1 cellular context compared by ENCODE assay signal in genomic region chr5:42586625-42587024, GRCh38.
A peak's percentile ranks its signal among the peaks of the same experiment; 100 is the strongest.
TF ChIP-seq lines count a peak whose summit lies in the region.

No MANE protein-coding gene starts in this region.

TF ChIP-seq in K562, 482 proteins besides CTCF, POLR2A, EP300 and RAD21 (continued from another document and continues in another):
- no peak for TF ChIP-seq ZHX1 (conservative IDR thresholded peaks at IDR 0.05; ENCODE audit: low read length)
- TF ChIP-seq BACH1 (tag; IDR thresholded peaks at IDR 0.05) = peak; percentile 66; the same call in 1 of the 2 replicates
- no peak for TF ChIP-seq STAG1 (CRISPR knock-in tag; IDR thresholded peaks at IDR 0.05; ENCODE audit: borderline replicate concordance)
- TF ChIP-seq TEAD4 (IDR thresholded peaks at IDR 0.05; ENCODE audit: low read length) = peak; percentile 54
- no peak for TF ChIP-seq TEAD4 (CRISPR knock-in tag; IDR thresholded peaks at IDR 0.05; ENCODE audit: borderline replicate concordance)
- TF ChIP-seq CXXC5 (CRISPR knock-in tag; IDR thresholded peaks at IDR 0.05) = peak; percentile 76
- TF ChIP-seq RFX5 (IDR thresholded peaks at IDR 0.05; ENCODE audit: low read depth, low read length) = no peak
- TF ChIP-seq NFIC (IDR thresholded peaks at IDR 0.05) = peak; percentile 97
- peak in 1 of 2 experiments; percentile 47; a peak in 1 of 4 replicates for TF ChIP-seq ZNF318 (IDR thresholded peaks at IDR 0.05; ENCODE audit: borderline replicate concordance in 1 of 2, low read depth in 1 of 2)
- peak in 1 of 2 experiments; percentile 40 for TF ChIP-seq NCOA2 (IDR thresholded peaks at IDR 0.05; ENCODE audit: partially characterized antibody in 2 of 2)
- TF ChIP-seq XRCC3 (IDR thresholded peaks at IDR 0.05) = no peak
- no peak for TF ChIP-seq ZNF511 (CRISPR knock-in tag; IDR thresholded peaks at IDR 0.05)
- no peak for TF ChIP-seq ZNF347 (CRISPR knock-in tag; IDR thresholded peaks at IDR 0.05; ENCODE audit: low read depth)
- no peak for TF ChIP-seq SIRT6 (IDR thresholded peaks at IDR 0.05; ENCODE audit: low read depth, low read length)
- no peak for TF ChIP-seq ZNF551 (CRISPR knock-in tag; IDR thresholded peaks at IDR 0.05)
- 0 out of 2 replicates have a peak, but pooled peaks have one; percentile 36 for TF ChIP-seq NFATC3 (IDR thresholded peaks at IDR 0.05)
- TF ChIP-seq ELK3 (CRISPR knock-in tag; IDR thresholded peaks at IDR 0.05) = no peak
- no peak for TF ChIP-seq ZNF609 (CRISPR knock-in tag; IDR thresholded peaks at IDR 0.05; ENCODE audit: borderline replicate concordance)
- no peak for TF ChIP-seq NONO (IDR thresholded peaks at IDR 0.05; ENCODE audit: low read depth in 2 of 2, low read length in 1 of 2)
- peak; percentile 74 for TF ChIP-seq HES1 (IDR thresholded peaks at IDR 0.05; ENCODE audit: low read depth)
- TF ChIP-seq CBX2 (IDR thresholded peaks at IDR 0.05; ENCODE audit: insufficient read depth, low read length, poor library complexity, severe bottlenecking) = no peak
- no peak for TF ChIP-seq E2F3 (CRISPR knock-in tag; IDR thresholded peaks at IDR 0.05)
- TF ChIP-seq BRD4 (IDR thresholded peaks at IDR 0.05) = no peak
- TF ChIP-seq TGIF2 (CRISPR knock-in tag; IDR thresholded peaks at IDR 0.05) = no peak
- TF ChIP-seq HOMEZ (CRISPR knock-in tag; IDR thresholded peaks at IDR 0.05) = no peak
- no peak for TF ChIP-seq STAT6 (CRISPR knock-in tag; IDR thresholded peaks at IDR 0.05)
- no peak for TF ChIP-seq RBM34 (IDR thresholded peaks at IDR 0.05; ENCODE audit: borderline replicate concordance, insufficient read depth, low read length)
- TF ChIP-seq ZSCAN29 (IDR thresholded peaks at IDR 0.05) = no peak
- TF ChIP-seq DDX20 (tag; IDR thresholded peaks at IDR 0.05; ENCODE audit: low read depth) = 0 out of 2 replicates have a peak, but pooled peaks have one; percentile 47
- TF ChIP-seq ZBTB1 (CRISPR knock-in tag; IDR thresholded peaks at IDR 0.05; ENCODE audit: borderline replicate concordance, low read depth) = no peak
- TF ChIP-seq NBN (IDR thresholded peaks at IDR 0.05; ENCODE audit: low read depth) = no peak; the same call in 1 of the 2 replicates
- no peak for TF ChIP-seq KLF10 (CRISPR knock-in tag; IDR thresholded peaks at IDR 0.05)
- no peak for TF ChIP-seq ILK (tag; IDR thresholded peaks at IDR 0.05; ENCODE audit: borderline replicate concordance, low read depth)
- TF ChIP-seq FOXA1 (IDR thresholded peaks at IDR 0.05; ENCODE audit: borderline replicate concordance) = no peak
- TF ChIP-seq NCOA6 (IDR thresholded peaks at IDR 0.05) = no peak
- no peak for TF ChIP-seq TCF15 (CRISPR knock-in tag; IDR thresholded peaks at IDR 0.05)
